In the genomic region with DNA sequence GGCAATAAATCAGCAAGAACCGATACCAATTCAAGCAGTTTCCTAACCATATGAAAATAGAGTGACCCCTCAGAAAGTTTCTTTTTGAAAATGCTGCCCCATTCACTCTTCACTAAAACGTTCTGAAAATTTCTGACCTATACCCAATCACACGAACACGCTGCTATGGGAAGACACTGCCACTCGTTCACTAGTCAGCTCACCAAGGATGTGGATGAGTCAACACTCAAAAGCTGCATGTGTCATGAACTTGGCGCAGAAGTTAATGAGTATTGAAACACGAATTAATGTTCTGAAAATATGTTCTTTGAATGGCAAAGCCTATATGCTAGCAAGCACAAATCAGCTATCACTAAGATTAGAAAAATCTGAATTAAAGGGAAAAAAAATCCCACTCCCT, we compare ENCODE assay signal across 14 cellular contexts.
A peak's percentile ranks its signal among the peaks of the same experiment; 100 is the strongest.
DNase-seq lines count a peak whose midpoint lies in the region; FAIRE-seq and TF ChIP-seq lines count a peak whose summit lies in the region.
"Had no signal": no experiment of that assay in that cellular context is flagged by ENCODE, and none has a peak within 500 bp of the region (broad histone marks: within the 10 kb centered on the region; RNA-seq: fewer than 3 reads in every experiment).

No MANE protein-coding gene starts in this region.

- no peak for FAIRE-seq in bronchial epithelial cell (lab: Jason Lieb, UNC)

- H3K9me3 ChIP-seq in MG63: no peaks in the 10 kb centered on the region

- no peaks in the 10 kb centered on the region for H3K27me3 ChIP-seq in MG63
- no peaks in the 10 kb centered on the region for H3K27me3 ChIP-seq in bronchial epithelial cell (ENCODE audit: control insufficient read depth, insufficient read depth, low read length)

- peaks cover 26% of the 10 kb centered on the region for H3K36me3 ChIP-seq in MG63
- peaks cover 12% of the 10 kb centered on the region for H3K36me3 ChIP-seq in bronchial epithelial cell (ENCODE audit: control insufficient read depth, insufficient read depth, low read length)

- peak; percentile 83 for DNase-seq in EL
- DNase-seq in MG63: peak; percentile 58
- peak; percentile 84 for DNase-seq in bronchial epithelial cell (ENCODE audit: low read depth)
- DNase-seq in myocyte (ENCODE audit: low read depth): peak; percentile 62
- DNase-seq in superior temporal gyrus (ENCODE audit: extremely low spot score): no peak
- no peak for DNase-seq in NCI-H526 (lab: John Stamatoyannopoulos, UW)
- DNase-seq in T1000 (lab: John Stamatoyannopoulos, UW): no peak
- DNase-seq in hypothalamus (lab: John Stamatoyannopoulos, UW): no peak
- DNase-seq: activated CD4-positive, CD25-positive, alpha-beta regulatory T cell treated with anti-CD3 and anti-CD28 coated beads, Interleukin-2, amount 50 U/mL, for 72 hours; activated T-cell treated with anti-CD3 and anti-CD28 coated beads, Interleukin-2, amount 50 U/mL, for 24 hours; immature natural killer cell; NCI-H2171 treated with DMSO at 0.1 percent for 48 hours; stimulated activated CD8-positive, alpha-beta memory T cell treated with anti-CD3 and anti-CD28 coated beads, Interleukin-4, amount 100 ng/mL, for 48 hours had no signal

- no peak for TF ChIP-seq CTCF in bronchial epithelial cell (IDR thresholded peaks at IDR 0.05; ENCODE audit: insufficient read depth, low read length, severe bottlenecking)

- H3K4me3 ChIP-seq in MG63 (no peak overlapping the region), bronchial epithelial cell (ENCODE audit: low read depth, low read length) (no peak overlapping the region)
- H3K4me3 ChIP-seq: coronary artery had no signal

Comparison
In these comparisons a context has a peak if more than half of its experiments do, and no peak if none do; other contexts are left out.
1. DNase-seq: peak in EL (single experiment), MG63 (single experiment), bronchial epithelial cell (single experiment) and myocyte (single experiment); none in superior temporal gyrus (single experiment), NCI-H526 (0 of 2), T1000 (single experiment) and hypothalamus (0 of 51).